Comparison of ENCODE assay signal across 27 cellular contexts in genomic region chr17:2502911-2503580, GRCh38.
"Had no signal": no experiment of that assay in that cellular context is flagged by ENCODE, and none has a peak within 500 bp of the region (broad histone marks: within the 10 kb centered on the region; RNA-seq: fewer than 3 reads in every experiment).

No MANE protein-coding gene starts in this region.

- ATAC-seq: activated CD8-positive, alpha-beta T cell treated with anti-CD3 and anti-CD28 coated beads, Interleukin-2, amount 10 ng/mL, durations not matched to agents 7 days and 5 days; Right ventricle myocardium inferior; WTC11 had no signal

- H3K4me2 ChIP-seq: KMS-11 had no signal

- H3K4me3 ChIP-seq: adrenal gland, breast epithelium, MG63, SK-N-MC had no signal

- H3K27me3 ChIP-seq: adrenal gland, breast epithelium, MG63 had no signal

- H3K4me1 ChIP-seq: adrenal gland, breast epithelium had no signal

- H3K36me3 ChIP-seq: breast epithelium had no signal

- H3K27ac ChIP-seq: adrenal gland, breast epithelium, KMS-11, SK-N-MC had no signal

- H3K9me3 ChIP-seq: adrenal gland, breast epithelium, MG63 had no signal

- DNase-seq: activated CD4-positive, alpha-beta T cell treated with anti-CD3 and anti-CD28 coated beads for 48 hours; activated CD4-positive, alpha-beta T cell treated with anti-CD3 and anti-CD28 coated beads, Interleukin-2, amount 50 U/mL, for 4 hours; activated CD4-positive, CD25-positive, alpha-beta regulatory T cell treated with anti-CD3 and anti-CD28 coated beads, Interleukin-2, amount 50 U/mL, for 72 hours; activated CD8-positive, alpha-beta memory T cell treated with anti-CD3 and anti-CD28 coated beads, Interleukin-2, amount 50 U/mL, for 48 hours; activated CD8-positive, alpha-beta T cell treated with anti-CD3 and anti-CD28 coated beads, Interleukin-2, amount 10 ng/mL, durations not matched to agents 7 days and 5 days; activated naive CD4-positive, alpha-beta T cell treated with anti-CD3 and anti-CD28 coated beads, Interleukin-2, amount 50 U/mL, for 16 hours; activated naive CD8-positive, alpha-beta T cell treated with anti-CD3 and anti-CD28 coated beads, Interleukin-2, amount 10 ng/mL, durations not matched to agents 7 days and 5 days; activated T-cell treated with anti-CD3 and anti-CD28 coated beads, Interleukin-2, amount 50 U/mL, for 1 hour; anterior cingulate cortex; caudate nucleus; MG63; NCI-H1092; NCI-H1417; NCI-H1694; NCI-H2029; NCI-H2107; NCI-H345; NCI-H510A; NCI-H526 treated with DMSO at 0.1 percent for 48 hours; NCI-H82; SW 1271 had no signal

- H3K9ac ChIP-seq: KMS-11 had no signal
